ENCODE assay signal across 1 cellular context in genomic region chr19:13155472-13156284, GRCh38.
TF ChIP-seq lines count a peak whose summit lies in the region.

No MANE protein-coding gene starts in this region.

TF ChIP-seq in HepG2, 621 proteins besides CTCF, POLR2A, EP300 and RAD21 (continues in another document):
- peak; percentile 63; the same call in 1 of the 2 replicates for TF ChIP-seq ARHGAP35 (CRISPR knock-in tag; IDR thresholded peaks at IDR 0.05; ENCODE audit: borderline replicate concordance)
- no peak; the same call in 1 of the 2 replicates for TF ChIP-seq ZNF460 (CRISPR knock-in tag; IDR thresholded peaks at IDR 0.05; ENCODE audit: borderline replicate concordance)
- no peak for TF ChIP-seq CSRNP2 (CRISPR knock-in tag; conservative IDR thresholded peaks at IDR 0.05; ENCODE audit: low read depth)
- no peak for TF ChIP-seq ZSCAN21 (CRISPR knock-in tag; IDR thresholded peaks at IDR 0.05; ENCODE audit: borderline replicate concordance)
- TF ChIP-seq TEAD2 (CRISPR knock-in tag; IDR thresholded peaks at IDR 0.05), result no peak
- no peak for TF ChIP-seq MZF1 (CRISPR knock-in tag; IDR thresholded peaks at IDR 0.05; ENCODE audit: borderline replicate concordance)
- peak; percentile 28 for TF ChIP-seq RBM39 (IDR thresholded peaks at IDR 0.05; ENCODE audit: low read depth, low read length, poor library complexity, severe bottlenecking)
- peak; percentile 92 for TF ChIP-seq RARA (CRISPR knock-in tag; IDR thresholded peaks at IDR 0.05)
- TF ChIP-seq, protein P1, sequence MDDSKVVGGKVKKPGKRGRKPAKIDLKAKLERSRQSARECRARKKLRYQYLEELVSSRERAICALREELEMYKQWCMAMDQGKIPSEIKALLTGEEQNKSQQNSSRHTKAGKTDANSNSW (CRISPR knock-in tag; IDR thresholded peaks at IDR 0.05; ENCODE audit: borderline replicate concordance), result no peak
- TF ChIP-seq NFRKB (IDR thresholded peaks at IDR 0.05), result no peak
- no peak for TF ChIP-seq SOX13 (IDR thresholded peaks at IDR 0.05)
- TF ChIP-seq SOX13 (CRISPR knock-in tag; conservative IDR thresholded peaks at IDR 0.05 in 1 of 2, IDR thresholded peaks at IDR 0.05 in 1 of 2), result peak in 1 of 2 experiments; percentile 71; a peak in 2 of 4 replicates
- TF ChIP-seq ERF (CRISPR knock-in tag; IDR thresholded peaks at IDR 0.05), result peak; percentile 49; the same call in 1 of the 2 replicates
- peak; percentile 97 for TF ChIP-seq RXRA (CRISPR knock-in tag; IDR thresholded peaks at IDR 0.05)
- TF ChIP-seq SP5 (CRISPR knock-in tag; IDR thresholded peaks at IDR 0.05; ENCODE audit: borderline replicate concordance, low read depth), result peak; percentile 79
- no peak; the same call in 1 of the 2 replicates for TF ChIP-seq ZNF331 (CRISPR knock-in tag; IDR thresholded peaks at IDR 0.05)
- TF ChIP-seq MXI1 (IDR thresholded peaks at IDR 0.05; ENCODE audit: borderline replicate concordance, low read depth, low read length), result peak; percentile 27; the same call in 1 of the 3 replicates
- TF ChIP-seq, protein P2, sequence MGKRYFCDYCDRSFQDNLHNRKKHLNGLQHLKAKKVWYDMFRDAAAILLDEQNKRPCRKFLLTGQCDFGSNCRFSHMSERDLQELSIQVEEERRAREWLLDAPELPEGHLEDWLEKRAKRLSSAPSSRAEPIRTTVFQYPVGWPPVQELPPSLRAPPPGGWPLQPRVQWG (CRISPR knock-in tag; IDR thresholded peaks at IDR 0.05; ENCODE audit: borderline replicate concordance, low read depth), result no peak
- TF ChIP-seq EED (CRISPR knock-in tag; IDR thresholded peaks at IDR 0.05), result no peak
- TF ChIP-seq, protein P3, sequence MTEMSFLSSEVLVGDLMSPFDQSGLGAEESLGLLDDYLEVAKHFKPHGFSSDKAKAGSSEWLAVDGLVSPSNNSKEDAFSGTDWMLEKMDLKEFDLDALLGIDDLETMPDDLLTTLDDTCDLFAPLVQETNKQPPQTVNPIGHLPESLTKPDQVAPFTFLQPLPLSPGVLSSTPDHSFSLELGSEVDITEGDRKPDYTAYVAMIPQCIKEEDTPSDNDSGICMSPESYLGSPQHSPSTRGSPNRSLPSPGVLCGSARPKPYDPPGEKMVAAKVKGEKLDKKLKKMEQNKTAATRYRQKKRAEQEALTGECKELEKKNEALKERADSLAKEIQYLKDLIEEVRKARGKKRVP (CRISPR knock-in tag; IDR thresholded peaks at IDR 0.05), result peak in 1 of 2 experiments; percentile 40; a peak in 1 of 4 replicates
- TF ChIP-seq ETS1 (CRISPR knock-in tag; IDR thresholded peaks at IDR 0.05), result no peak
- no peak for TF ChIP-seq ZBTB21 (CRISPR knock-in tag; IDR thresholded peaks at IDR 0.05)
- peak; percentile 56; the same call in 1 of the 2 replicates for TF ChIP-seq ZNF607 (CRISPR knock-in tag; IDR thresholded peaks at IDR 0.05; ENCODE audit: borderline replicate concordance)
- TF ChIP-seq HDAC2 (CRISPR knock-in tag; IDR thresholded peaks at IDR 0.05), result no peak; the same call in none of the 2 replicates
- TF ChIP-seq IRX3 (CRISPR knock-in tag; IDR thresholded peaks at IDR 0.05; ENCODE audit: borderline replicate concordance, low read depth), result no peak
- no peak for TF ChIP-seq PRPF4 (IDR thresholded peaks at IDR 0.05; ENCODE audit: low read depth, low read length, poor library complexity, severe bottlenecking)
- TF ChIP-seq MAFG (CRISPR knock-in tag; IDR thresholded peaks at IDR 0.05), result no peak
- TF ChIP-seq JDP2 (CRISPR knock-in tag; IDR thresholded peaks at IDR 0.05; ENCODE audit: borderline replicate concordance), result no peak
- no peak for TF ChIP-seq SSRP1 (CRISPR knock-in tag; IDR thresholded peaks at IDR 0.05)
- TF ChIP-seq BHLHE40 (IDR thresholded peaks at IDR 0.05; ENCODE audit: low read length), result peak; percentile 63
- no peak for TF ChIP-seq CHCHD3 (CRISPR knock-in tag; IDR thresholded peaks at IDR 0.05)
- TF ChIP-seq GATAD1 (CRISPR knock-in tag; IDR thresholded peaks at IDR 0.05), result 0 out of 2 replicates have a peak, but pooled peaks have one; percentile 7
- TF ChIP-seq ZBTB8A (CRISPR knock-in tag; IDR thresholded peaks at IDR 0.05; ENCODE audit: borderline replicate concordance, low read depth), result no peak
- no peak for TF ChIP-seq KLF9 (CRISPR knock-in tag; IDR thresholded peaks at IDR 0.05; ENCODE audit: low read depth)
- no peak for TF ChIP-seq ATRX (CRISPR knock-in tag; IDR thresholded peaks at IDR 0.05; ENCODE audit: borderline replicate concordance)
- TF ChIP-seq CREB1 (IDR thresholded peaks at IDR 0.05), result no peak
- no peak for TF ChIP-seq CREB1 (CRISPR knock-in tag; IDR thresholded peaks at IDR 0.05)
- 0 out of 2 replicates have a peak, but pooled peaks have one; percentile 4 for TF ChIP-seq KDM4B (CRISPR knock-in tag; IDR thresholded peaks at IDR 0.05)
- peak; percentile 39; the same call in 1 of the 2 replicates for TF ChIP-seq IRF2 (CRISPR knock-in tag; IDR thresholded peaks at IDR 0.05)
- TF ChIP-seq, protein P4, sequence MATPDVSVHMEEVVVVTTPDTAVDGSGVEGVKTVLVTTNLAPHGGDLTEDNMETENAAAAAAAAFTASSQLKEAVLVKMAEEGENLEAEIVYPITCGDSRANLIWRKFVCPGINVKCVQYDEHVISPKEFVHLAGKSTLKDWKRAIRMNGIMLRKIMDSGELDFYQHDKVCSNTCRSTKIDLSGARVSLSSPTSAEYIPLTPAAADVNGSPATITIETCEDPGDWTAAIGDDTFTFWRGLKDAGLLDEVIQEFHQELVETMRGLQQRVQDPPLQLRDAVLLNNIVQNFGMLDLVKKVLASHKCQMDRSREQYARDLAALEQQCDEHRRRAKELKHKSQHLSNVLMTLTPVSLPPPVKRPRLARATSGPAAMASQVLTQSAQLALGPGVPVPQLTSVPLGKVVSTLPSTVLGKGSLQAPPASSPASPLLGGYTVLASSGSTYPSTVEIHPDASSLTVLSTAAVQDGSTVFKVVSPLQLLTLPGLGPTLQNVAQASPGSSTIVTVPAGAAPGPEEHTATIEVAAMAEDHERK (CRISPR knock-in tag; IDR thresholded peaks at IDR 0.05; ENCODE audit: low read depth), result no peak
- TF ChIP-seq HNRNPK (IDR thresholded peaks at IDR 0.05; ENCODE audit: low read depth, low read length, poor library complexity, severe bottlenecking), result peak; percentile 46
- peak; percentile 46 for TF ChIP-seq BCL6 (CRISPR knock-in tag; IDR thresholded peaks at IDR 0.05)
- TF ChIP-seq NFE2 (CRISPR knock-in tag; IDR thresholded peaks at IDR 0.05), result no peak
- TF ChIP-seq, protein P5, sequence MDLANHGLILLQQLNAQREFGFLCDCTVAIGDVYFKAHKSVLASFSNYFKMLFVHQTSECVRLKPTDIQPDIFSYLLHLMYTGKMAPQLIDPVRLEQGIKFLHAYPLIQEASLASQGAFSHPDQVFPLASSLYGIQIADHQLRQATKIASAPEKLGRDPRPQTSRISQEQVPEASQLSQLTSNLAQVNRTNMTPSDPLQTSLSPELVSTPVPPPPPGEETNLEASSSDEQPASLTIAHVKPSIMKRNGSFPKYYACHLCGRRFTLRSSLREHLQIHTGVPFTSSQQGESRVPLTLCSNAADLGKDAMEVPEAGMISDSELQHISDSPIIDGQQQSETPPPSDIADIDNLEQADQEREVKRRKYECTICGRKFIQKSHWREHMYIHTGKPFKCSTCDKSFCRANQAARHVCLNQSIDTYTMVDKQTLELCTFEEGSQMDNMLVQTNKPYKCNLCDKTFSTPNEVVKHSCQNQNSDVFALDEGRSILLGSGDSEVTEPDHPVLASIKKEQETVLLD (CRISPR knock-in tag; IDR thresholded peaks at IDR 0.05; ENCODE audit: low read depth), result peak; percentile 40; the same call in 1 of the 2 replicates
- TF ChIP-seq ZNF207 (IDR thresholded peaks at IDR 0.05; ENCODE audit: borderline replicate concordance), result no peak
- TF ChIP-seq ZNF652 (CRISPR knock-in tag; IDR thresholded peaks at IDR 0.05; ENCODE audit: borderline replicate concordance, low read depth), result no peak
- TF ChIP-seq TBX2 (CRISPR knock-in tag; IDR thresholded peaks at IDR 0.05; ENCODE audit: borderline replicate concordance), result peak; percentile 74
- TF ChIP-seq ZNF605 (CRISPR knock-in tag; IDR thresholded peaks at IDR 0.05), result peak; percentile 20; the same call in 1 of the 2 replicates
- TF ChIP-seq ZBTB7A (CRISPR knock-in tag; IDR thresholded peaks at IDR 0.05), result peak; percentile 87
- 0 out of 2 replicates have a peak, but pooled peaks have one; percentile 44 for TF ChIP-seq ZBTB3 (CRISPR knock-in tag; IDR thresholded peaks at IDR 0.05; ENCODE audit: borderline replicate concordance, low read depth)
- TF ChIP-seq PHF20 (CRISPR knock-in tag; IDR thresholded peaks at IDR 0.05), result no peak; the same call in 1 of the 2 replicates
- no peak for TF ChIP-seq HOXA7 (CRISPR knock-in tag; IDR thresholded peaks at IDR 0.05)
- TF ChIP-seq ZFP90 (CRISPR knock-in tag; IDR thresholded peaks at IDR 0.05; ENCODE audit: borderline replicate concordance), result no peak
- TF ChIP-seq ZNF674 (CRISPR knock-in tag; IDR thresholded peaks at IDR 0.05; ENCODE audit: low read depth), result no peak
- TF ChIP-seq TBX3 (IDR thresholded peaks at IDR 0.05; ENCODE audit: borderline replicate concordance), result peak; percentile 13; the same call in 1 of the 2 replicates
- TF ChIP-seq ZNF354B (CRISPR knock-in tag; IDR thresholded peaks at IDR 0.05), result no peak
- TF ChIP-seq HOXA5 (CRISPR knock-in tag; IDR thresholded peaks at IDR 0.05), result no peak
- TF ChIP-seq RBAK (CRISPR knock-in tag; IDR thresholded peaks at IDR 0.05), result no peak
- TF ChIP-seq MATR3 (CRISPR knock-in tag; IDR thresholded peaks at IDR 0.05), result no peak
- TF ChIP-seq ZNF841 (CRISPR knock-in tag; IDR thresholded peaks at IDR 0.05; ENCODE audit: borderline replicate concordance), result no peak
- TF ChIP-seq, protein P6, sequence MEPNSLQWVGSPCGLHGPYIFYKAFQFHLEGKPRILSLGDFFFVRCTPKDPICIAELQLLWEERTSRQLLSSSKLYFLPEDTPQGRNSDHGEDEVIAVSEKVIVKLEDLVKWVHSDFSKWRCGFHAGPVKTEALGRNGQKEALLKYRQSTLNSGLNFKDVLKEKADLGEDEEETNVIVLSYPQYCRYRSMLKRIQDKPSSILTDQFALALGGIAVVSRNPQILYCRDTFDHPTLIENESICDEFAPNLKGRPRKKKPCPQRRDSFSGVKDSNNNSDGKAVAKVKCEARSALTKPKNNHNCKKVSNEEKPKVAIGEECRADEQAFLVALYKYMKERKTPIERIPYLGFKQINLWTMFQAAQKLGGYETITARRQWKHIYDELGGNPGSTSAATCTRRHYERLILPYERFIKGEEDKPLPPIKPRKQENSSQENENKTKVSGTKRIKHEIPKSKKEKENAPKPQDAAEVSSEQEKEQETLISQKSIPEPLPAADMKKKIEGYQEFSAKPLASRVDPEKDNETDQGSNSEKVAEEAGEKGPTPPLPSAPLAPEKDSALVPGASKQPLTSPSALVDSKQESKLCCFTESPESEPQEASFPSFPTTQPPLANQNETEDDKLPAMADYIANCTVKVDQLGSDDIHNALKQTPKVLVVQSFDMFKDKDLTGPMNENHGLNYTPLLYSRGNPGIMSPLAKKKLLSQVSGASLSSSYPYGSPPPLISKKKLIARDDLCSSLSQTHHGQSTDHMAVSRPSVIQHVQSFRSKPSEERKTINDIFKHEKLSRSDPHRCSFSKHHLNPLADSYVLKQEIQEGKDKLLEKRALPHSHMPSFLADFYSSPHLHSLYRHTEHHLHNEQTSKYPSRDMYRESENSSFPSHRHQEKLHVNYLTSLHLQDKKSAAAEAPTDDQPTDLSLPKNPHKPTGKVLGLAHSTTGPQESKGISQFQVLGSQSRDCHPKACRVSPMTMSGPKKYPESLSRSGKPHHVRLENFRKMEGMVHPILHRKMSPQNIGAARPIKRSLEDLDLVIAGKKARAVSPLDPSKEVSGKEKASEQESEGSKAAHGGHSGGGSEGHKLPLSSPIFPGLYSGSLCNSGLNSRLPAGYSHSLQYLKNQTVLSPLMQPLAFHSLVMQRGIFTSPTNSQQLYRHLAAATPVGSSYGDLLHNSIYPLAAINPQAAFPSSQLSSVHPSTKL (CRISPR knock-in tag; IDR thresholded peaks at IDR 0.05), result no peak
